Comparison of ENCODE assay signal across 10 cellular contexts in the genomic region with DNA sequence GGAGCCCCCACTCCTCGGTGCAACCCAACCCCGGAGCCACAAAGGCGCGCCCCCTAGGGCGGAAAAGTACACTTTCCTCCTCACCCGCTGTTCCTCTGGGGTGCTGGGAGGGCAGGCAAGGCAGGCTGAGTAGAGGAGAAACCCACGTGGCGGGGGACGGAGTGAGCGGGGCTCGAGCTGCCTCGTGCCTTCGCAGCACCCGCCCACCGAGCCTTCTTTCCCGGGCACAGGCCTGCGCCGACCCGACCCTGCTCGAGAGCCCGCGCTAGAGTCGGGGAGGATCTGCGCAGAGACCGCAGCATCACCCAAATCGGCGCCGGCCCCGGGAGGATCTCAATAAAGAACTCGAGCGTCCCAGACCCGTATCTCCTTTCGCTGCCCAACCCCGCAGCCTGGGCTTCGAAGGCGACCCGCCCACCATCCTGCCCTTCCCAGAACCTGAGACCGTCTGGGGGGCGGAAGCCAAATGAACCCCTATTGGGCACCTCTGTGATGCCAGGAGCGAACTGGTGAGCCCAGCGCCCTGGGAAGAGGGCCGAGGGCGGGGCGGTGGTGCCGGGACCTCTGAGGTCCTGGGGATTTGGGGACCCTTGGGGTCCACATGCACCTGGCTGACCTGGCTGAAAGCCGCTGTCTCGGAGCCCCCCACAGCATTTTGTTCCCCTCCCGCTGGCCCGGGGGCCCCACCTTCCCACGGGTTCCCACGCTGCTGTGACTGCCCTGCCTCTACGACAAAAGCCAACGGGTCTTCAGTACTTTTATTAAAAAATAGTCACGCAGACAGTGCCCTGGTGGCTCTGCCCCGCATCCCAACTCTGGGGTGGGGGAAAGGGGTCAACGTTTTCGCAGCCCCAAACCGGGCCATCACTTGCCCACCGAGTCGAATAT. TPM values are rescaled to one million over a fixed set of nuclear protein-coding genes. Genes with fewer than 3 reads are reported as not detected.
A peak's percentile ranks its signal among the peaks of the same experiment; 100 is the strongest.
DNase-seq lines count a peak whose midpoint lies in the region; ATAC-seq, FAIRE-seq and TF ChIP-seq lines count a peak whose summit lies in the region.
"Had no signal": no experiment of that assay in that cellular context is flagged by ENCODE, and none has a peak within 500 bp of the region (broad histone marks: within the 10 kb centered on the region; RNA-seq: fewer than 3 reads in every experiment).

No MANE protein-coding gene starts in this region.

- intact Hi-C loops in esophagus squamous epithelium (cut with DNase I), result loop anchor here (10.0 kb wide), 1 partner anchor 212 kb away; no protein-coding TSS in a partner anchor

- peak; percentile 52 to 54 for ATAC-seq in activated T-cell treated with anti-CD3 and anti-CD28 coated beads, Interleukin-2, amount 50 U/mL, for 72 hours (replicated peaks in 1 of 2)
- no peak for ATAC-seq in GM21825 (IDR thresholded peaks at IDR 0.05; ENCODE audit: unreplicated experiment)
- no peak for ATAC-seq in HG03571 (IDR thresholded peaks at IDR 0.05; ENCODE audit: unreplicated experiment)

- DNase-seq in activated gamma-delta T cell treated with Interleukin-2 at 50 U/mL for 16 hours (peak; percentile 31), activated gamma-delta T cell (lab: John Stamatoyannopoulos, UW) (no peak), keratinocyte (ENCODE audit: low read depth, low spot score) (no peak), esophagus squamous epithelium (lab: John Stamatoyannopoulos, UW) (no peak)
- peak; percentile 35 for DNase-seq in activated T-cell treated with anti-CD3 and anti-CD28 coated beads, Interleukin-2, amount 50 U/mL, for 72 hours
- DNase-seq: T1000 had no signal

- H3K27me3 Mint-ChIP-seq in activated T-cell treated with anti-CD3 and anti-CD28 coated beads, Interleukin-2, amount 50 U/mL, for 72 hours (ENCODE audit: low read depth), result peaks cover 21% of the 10 kb centered on the region
- peaks cover 20% of the 10 kb centered on the region for H3K27me3 Mint-ChIP-seq in stimulated activated naive CD8-positive, alpha-beta T cell treated with anti-CD3 and anti-CD28 coated beads, Interleukin-15, Interleukin-2, amounts not matched to agents 100 ng/mL and 50 ng/mL, for 24 hours

- H3K4me3 Mint-ChIP-seq in activated T-cell treated with anti-CD3 and anti-CD28 coated beads, Interleukin-2, amount 50 U/mL, for 72 hours, result peak overlapping the region; percentile 52 to 61
- H3K4me3 Mint-ChIP-seq in stimulated activated naive CD8-positive, alpha-beta T cell treated with anti-CD3 and anti-CD28 coated beads, Interleukin-15, Interleukin-2, amounts not matched to agents 100 ng/mL and 50 ng/mL, for 24 hours, result peak overlapping the region; percentile 41

- TF ChIP-seq POLR2A in esophagus squamous epithelium (IDR thresholded peaks at IDR 0.05), result no peak

- H4K20me1 ChIP-seq in keratinocyte (ENCODE audit: control insufficient read depth, extremely low read depth, insufficient read depth, low read length), result peaks cover 2% of the 10 kb centered on the region

- H3K79me2 ChIP-seq in keratinocyte (ENCODE audit: control insufficient read depth, insufficient read depth, low read length), result no peaks in the 10 kb centered on the region

- TF ChIP-seq CTCF in keratinocyte (optimal IDR thresholded peaks at IDR 0.05 in 1 of 3, IDR thresholded peaks at IDR 0.05 in 1 of 3, conservative IDR thresholded peaks at IDR 0.05 in 1 of 3; ENCODE audit: extremely low read depth in 1 of 3, insufficient read depth in 2 of 3, low read length in 3 of 3) (peak in 1 of 3 experiments; percentile 26), esophagus squamous epithelium (IDR thresholded peaks at IDR 0.05) (no peak)

- no peak overlapping the region for H2AFZ ChIP-seq in keratinocyte (ENCODE audit: control insufficient read depth, low read length)

- FAIRE-seq in keratinocyte (lab: Jason Lieb, UNC), result no peak

- H3K27ac Mint-ChIP-seq in activated T-cell treated with anti-CD3 and anti-CD28 coated beads, Interleukin-2, amount 50 U/mL, for 72 hours, result no peak overlapping the region
- no peak overlapping the region for H3K27ac Mint-ChIP-seq in stimulated activated naive CD8-positive, alpha-beta T cell treated with anti-CD3 and anti-CD28 coated beads, Interleukin-15, Interleukin-2, amounts not matched to agents 100 ng/mL and 50 ng/mL, for 24 hours

- no peaks in the 10 kb centered on the region for H3K9me3 Mint-ChIP-seq in activated T-cell treated with anti-CD3 and anti-CD28 coated beads, Interleukin-2, amount 50 U/mL, for 72 hours
- no peaks in the 10 kb centered on the region for H3K9me3 Mint-ChIP-seq in stimulated activated naive CD8-positive, alpha-beta T cell treated with anti-CD3 and anti-CD28 coated beads, Interleukin-15, Interleukin-2, amounts not matched to agents 100 ng/mL and 50 ng/mL, for 24 hours

- H3K4me1 Mint-ChIP-seq in activated T-cell treated with anti-CD3 and anti-CD28 coated beads, Interleukin-2, amount 50 U/mL, for 72 hours (ENCODE audit: low read depth), result peaks cover 6% of the 10 kb centered on the region
- H3K4me1 Mint-ChIP-seq in stimulated activated naive CD8-positive, alpha-beta T cell treated with anti-CD3 and anti-CD28 coated beads, Interleukin-15, Interleukin-2, amounts not matched to agents 100 ng/mL and 50 ng/mL, for 24 hours (ENCODE audit: low read depth), result peaks cover 13% of the 10 kb centered on the region

- no peak overlapping the region for H3K27ac ChIP-seq in keratinocyte (ENCODE audit: control insufficient read depth, insufficient read depth, low read length)
- no peak overlapping the region for H3K27ac ChIP-seq in esophagus squamous epithelium
- H3K27ac ChIP-seq: epithelial cell of prostate had no signal

- H3K4me3 ChIP-seq in keratinocyte (ENCODE audit: control insufficient read depth in 2 of 3, extremely low read depth in 1 of 3, insufficient read depth in 2 of 3, low read depth in 1 of 3, low read length in 3 of 3) (no peak overlapping the region), esophagus squamous epithelium (peak overlapping the region in 2 of 4 donors; percentile 5 to 44)

- peak overlapping the region; percentile 48 for H3K4me2 ChIP-seq in keratinocyte (ENCODE audit: control insufficient read depth, extremely low read depth, insufficient read depth, low read depth, low read length)

- H3K4me1 ChIP-seq in keratinocyte (ENCODE audit: control insufficient read depth, extremely low read depth, insufficient read depth, low read length) (no peaks in the 10 kb centered on the region), esophagus squamous epithelium (peaks cover 16 to 36% (median 20%) of the 10 kb centered on the region in 3 donors)

- no peaks in the 10 kb centered on the region for H3K9me1 ChIP-seq in keratinocyte (ENCODE audit: control insufficient read depth, extremely low read depth, insufficient read depth, low read length)

- WGBS in esophagus squamous epithelium, 2 donors, result 3 to 5% methylated on average over 5 to 27 of the region's 60 CpGs

- peaks cover 3 to 7% of the 10 kb centered on the region in 2 donors for H3K36me3 Mint-ChIP-seq in activated T-cell treated with anti-CD3 and anti-CD28 coated beads, Interleukin-2, amount 50 U/mL, for 72 hours (ENCODE audit: insufficient read depth in 2 of 2)
- H3K36me3 Mint-ChIP-seq in stimulated activated naive CD8-positive, alpha-beta T cell treated with anti-CD3 and anti-CD28 coated beads, Interleukin-15, Interleukin-2, amounts not matched to agents 100 ng/mL and 50 ng/mL, for 24 hours (ENCODE audit: low read depth), result peaks cover 19% of the 10 kb centered on the region

- H3K36me3 ChIP-seq in keratinocyte (ENCODE audit: control insufficient read depth in 2 of 2, extremely low read depth in 1 of 2, insufficient read depth in 2 of 2, low read length in 2 of 2) (peaks cover 2 to 4% of the 10 kb centered on the region in 2 experiments), esophagus squamous epithelium (peaks cover 0 to 21% (median 0%) of the 10 kb centered on the region in 3 donors)

- H3K27me3 ChIP-seq in keratinocyte (ENCODE audit: control insufficient read depth, extremely low read depth, insufficient read depth, low read length), result peaks cover 41% of the 10 kb centered on the region
- H3K27me3 ChIP-seq in esophagus squamous epithelium, result peaks cover 12 to 47% (median 20%) of the 10 kb centered on the region in 4 donors

- no peaks in the 10 kb centered on the region for H3K9me3 ChIP-seq in keratinocyte (ENCODE audit: control insufficient read depth, low read depth, low read length)
- H3K9me3 ChIP-seq in esophagus squamous epithelium, result no peaks in the 10 kb centered on the region

- dilution Hi-C loops in keratinocyte (cut with MboI; ENCODE audit: extremely low pct_ligation_motif_present, low sequenced_read_pairs), result no loop called here

- no peak overlapping the region for H3K9ac ChIP-seq in keratinocyte (ENCODE audit: control insufficient read depth, extremely low read depth, insufficient read depth, low read length)

RNA-seq across cellular contexts. Expression of a gene that starts 1.3 kb away (rescaled TPM):
- 1 to 10 TPM; 4.9 to 7.6 TPM for total RNA-seq in activated T-cell treated with anti-CD3 and anti-CD28 coated beads, Interleukin-2, amount 50 U/mL, for 72 hours
- polyA plus RNA-seq in keratinocyte, result 0.08 to 0.59 TPM (median 0.10 TPM) in 3 replicates
- polyA plus RNA-seq in keratinocyte (2011; ENCODE audit: low read depth), result 0.46 TPM
- polyA plus RNA-seq in keratinocyte (2011; cell fraction: cytosol; rRNA removed), result not detected in 2 replicates
- polyA plus RNA-seq in keratinocyte (2011; cell fraction: nucleus; rRNA removed), result 0.17 and 0.28 TPM in 2 replicates
- 0.15 and 0.76 TPM in 2 replicates for polyA plus RNA-seq in keratinocyte (2012; ENCODE audit: low replicate concordance)
- polyA minus RNA-seq in keratinocyte, result 0.23 TPM in 1 of 3 replicates, not detected in the others
- polyA minus RNA-seq in keratinocyte (2011; cell fraction: cytosol; rRNA and poly(A)+ RNA removed), result not detected
- polyA minus RNA-seq in keratinocyte (2011; cell fraction: nucleus; rRNA and poly(A)+ RNA removed), result not detected in 2 replicates
- total RNA-seq in esophagus squamous epithelium, result 1 to 10 TPM in 1 of 4 donors, not detected in 3; 1.1 TPM

RNA-seq across cellular contexts. Expression of a gene that starts 16.0 kb away (rescaled TPM):
- total RNA-seq in activated T-cell treated with anti-CD3 and anti-CD28 coated beads, Interleukin-2, amount 50 U/mL, for 72 hours, result 10 to 100 TPM; 73.2 to 93.0 TPM
- polyA plus RNA-seq in keratinocyte, result 117 to 162 TPM (median 125 TPM) in 3 replicates
- polyA plus RNA-seq in keratinocyte (2011; ENCODE audit: low read depth), result 13.0 TPM
- 137 and 188 TPM in 2 replicates for polyA plus RNA-seq in keratinocyte (2011; cell fraction: cytosol; rRNA removed)
- 151 and 163 TPM in 2 replicates for polyA plus RNA-seq in keratinocyte (2011; cell fraction: nucleus; rRNA removed)
- 82.7 and 85.9 TPM in 2 replicates for polyA plus RNA-seq in keratinocyte (2012; ENCODE audit: low replicate concordance)
- 102 to 189 TPM (median 142 TPM) in 3 replicates for polyA minus RNA-seq in keratinocyte
- 69.3 TPM for polyA minus RNA-seq in keratinocyte (2011; cell fraction: cytosol; rRNA and poly(A)+ RNA removed)
- polyA minus RNA-seq in keratinocyte (2011; cell fraction: nucleus; rRNA and poly(A)+ RNA removed), result 33.1 and 51.6 TPM in 2 replicates
- 10 to 100 TPM; 39.3 to 66.1 (median 48.1) TPM for total RNA-seq in esophagus squamous epithelium

RNA-seq across cellular contexts. Expression of a gene that starts 24.7 kb away (rescaled TPM):
- under 1 TPM in 1 of 2 donors, not detected in 1; 0.36 TPM for total RNA-seq in activated T-cell treated with anti-CD3 and anti-CD28 coated beads, Interleukin-2, amount 50 U/mL, for 72 hours
- polyA plus RNA-seq in keratinocyte, result not detected in 3 replicates
- not detected for polyA plus RNA-seq in keratinocyte (2011; ENCODE audit: low read depth)
- not detected in 2 replicates for polyA plus RNA-seq in keratinocyte (2011; cell fraction: cytosol; rRNA removed)
- not detected in 2 replicates for polyA plus RNA-seq in keratinocyte (2011; cell fraction: nucleus; rRNA removed)
- not detected in 2 replicates for polyA plus RNA-seq in keratinocyte (2012; ENCODE audit: low replicate concordance)
- polyA minus RNA-seq in keratinocyte, result not detected in 3 replicates
- not detected for polyA minus RNA-seq in keratinocyte (2011; cell fraction: cytosol; rRNA and poly(A)+ RNA removed)
- not detected in 2 replicates for polyA minus RNA-seq in keratinocyte (2011; cell fraction: nucleus; rRNA and poly(A)+ RNA removed)
- not detected for total RNA-seq in esophagus squamous epithelium

RNA-seq across cellular contexts. Expression of a gene that starts 31.7 kb away (rescaled TPM):
- under 1 TPM in 1 of 2 donors, not detected in 1; 0.31 TPM for total RNA-seq in activated T-cell treated with anti-CD3 and anti-CD28 coated beads, Interleukin-2, amount 50 U/mL, for 72 hours
- not detected in 3 replicates for polyA plus RNA-seq in keratinocyte
- polyA plus RNA-seq in keratinocyte (2011; ENCODE audit: low read depth), result not detected
- not detected in 2 replicates for polyA plus RNA-seq in keratinocyte (2011; cell fraction: cytosol; rRNA removed)
- not detected in 2 replicates for polyA plus RNA-seq in keratinocyte (2011; cell fraction: nucleus; rRNA removed)
- not detected in 2 replicates for polyA plus RNA-seq in keratinocyte (2012; ENCODE audit: low replicate concordance)
- not detected in 3 replicates for polyA minus RNA-seq in keratinocyte
- not detected for polyA minus RNA-seq in keratinocyte (2011; cell fraction: cytosol; rRNA and poly(A)+ RNA removed)
- polyA minus RNA-seq in keratinocyte (2011; cell fraction: nucleus; rRNA and poly(A)+ RNA removed), result not detected in 2 replicates
- under 1 TPM in 1 of 4 donors, not detected in 3; 0.38 TPM for total RNA-seq in esophagus squamous epithelium

RNA-seq across cellular contexts. Expression of a gene that starts 44.1 kb away (rescaled TPM):
- total RNA-seq in activated T-cell treated with anti-CD3 and anti-CD28 coated beads, Interleukin-2, amount 50 U/mL, for 72 hours, result 1 to 10 TPM; 1.5 to 2.3 TPM
- polyA plus RNA-seq in keratinocyte, result not detected in 3 replicates
- polyA plus RNA-seq in keratinocyte (2011; ENCODE audit: low read depth), result not detected
- 0.05 TPM in 1 of 2 replicates, not detected in the other for polyA plus RNA-seq in keratinocyte (2011; cell fraction: cytosol; rRNA removed)
- polyA plus RNA-seq in keratinocyte (2011; cell fraction: nucleus; rRNA removed), result not detected in 2 replicates
- polyA plus RNA-seq in keratinocyte (2012; ENCODE audit: low replicate concordance), result not detected in 2 replicates
- polyA minus RNA-seq in keratinocyte, result not detected in 3 replicates
- polyA minus RNA-seq in keratinocyte (2011; cell fraction: cytosol; rRNA and poly(A)+ RNA removed), result not detected
- not detected in 2 replicates for polyA minus RNA-seq in keratinocyte (2011; cell fraction: nucleus; rRNA and poly(A)+ RNA removed)
- total RNA-seq in esophagus squamous epithelium, result under 1 TPM in 2 of 4 donors, not detected in 2; 0.18 to 0.19 TPM

Comparison
In these comparisons a context has a peak if more than half of its experiments do, and no peak if none do; other contexts are left out.
1. DNase-seq: peak in activated gamma-delta T cell treated with Interleukin-2 at 50 U/mL for 16 hours (single experiment) and activated T-cell treated with anti-CD3 and anti-CD28 coated beads, Interleukin-2, amount 50 U/mL, for 72 hours (2 of 2); none in activated gamma-delta T cell (single experiment), keratinocyte (single experiment) and esophagus squamous epithelium (single experiment).
2. ATAC-seq: peak in activated T-cell treated with anti-CD3 and anti-CD28 coated beads, Interleukin-2, amount 50 U/mL, for 72 hours (2 of 2); none in GM21825 (single experiment) and HG03571 (single experiment).